In the genomic region with DNA sequence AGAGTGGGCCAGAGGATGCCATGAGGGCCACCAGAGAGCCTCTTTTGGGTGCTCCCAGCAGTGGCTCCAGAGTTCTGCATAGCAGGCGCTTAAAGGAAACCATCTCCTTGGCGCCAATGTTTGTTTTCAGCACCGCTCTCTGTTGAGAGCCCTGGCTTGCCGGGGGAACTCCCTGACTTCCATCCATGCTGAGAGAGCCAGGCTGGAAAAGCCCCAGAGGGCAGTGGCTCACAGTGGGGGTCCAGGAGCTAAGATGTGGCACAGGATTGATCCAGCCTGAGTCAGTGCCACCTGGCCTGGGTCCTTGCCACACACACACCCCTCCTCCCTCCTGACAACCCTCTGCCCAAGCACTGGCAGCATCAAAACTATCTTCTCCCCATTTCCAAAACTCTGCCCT, we compare ENCODE assay signal across 11 cellular contexts. TPM values are rescaled to one million over a fixed set of nuclear protein-coding genes. Genes with fewer than 3 reads are reported as not detected.
A peak's percentile ranks its signal among the peaks of the same experiment; 100 is the strongest.
DNase-seq lines count a peak whose midpoint lies in the region; ATAC-seq and TF ChIP-seq lines count a peak whose summit lies in the region.
"Had no signal": no experiment of that assay in that cellular context is flagged by ENCODE, and none has a peak within 500 bp of the region (broad histone marks: within the 10 kb centered on the region; RNA-seq: fewer than 3 reads in every experiment).

No MANE protein-coding gene starts in this region.

- H3K9me3 ChIP-seq in upper lobe of right lung, result no peaks in the 10 kb centered on the region
- H3K9me3 ChIP-seq: A549 had no signal

- intact Hi-C loops in upper lobe of right lung (cut with DNase I), result no loop called here
- intact Hi-C loops in activated CD4-positive, alpha-beta T cell treated with anti-CD3 and anti-CD28 coated beads for 36 hours (cut with DNase I, micrococcal nuclease), result no loop called here

- H3K4me1 ChIP-seq in upper lobe of right lung, result peaks cover 8% of the 10 kb centered on the region

- H3K27me3 ChIP-seq in upper lobe of right lung, result no peaks in the 10 kb centered on the region

- no peak overlapping the region for H3K27ac ChIP-seq in upper lobe of right lung

- peak; percentile 13 for DNase-seq in NCI-H748 (lab: John Stamatoyannopoulos, UW; ENCODE audit: unreplicated experiment)
- DNase-seq in NCI-H748 treated with DMSO at 0.1 percent for 48 hours (lab: John Stamatoyannopoulos, UW), result no peak
- DNase-seq in T1000 (lab: John Stamatoyannopoulos, UW), result peak; percentile 36
- peak; percentile 27 for DNase-seq in midbrain (lab: John Stamatoyannopoulos, UW)
- no peak for DNase-seq in upper lobe of right lung
- no peak for DNase-seq in stimulated activated CD8-positive, alpha-beta memory T cell treated with anti-CD3 and anti-CD28 coated beads, Interleukin-4, amount 100 ng/mL, for 48 hours
- no peak for DNase-seq in activated CD4-positive, alpha-beta T cell treated with anti-CD3 and anti-CD28 coated beads for 36 hours
- DNase-seq: naive B cell had no signal

- no peak overlapping the region for H3K27ac Mint-ChIP-seq in activated CD4-positive, alpha-beta T cell treated with anti-CD3 and anti-CD28 coated beads for 36 hours
- H3K27ac Mint-ChIP-seq: activated naive CD8-positive, alpha-beta T cell had no signal

- CTCF ChIA-PET in activated CD4-positive, alpha-beta T cell treated with anti-CD3 and anti-CD28 coated beads for 36 hours (lab: Charles Lee), result no interaction called here

- H3K36me3 Mint-ChIP-seq in activated CD4-positive, alpha-beta T cell treated with anti-CD3 and anti-CD28 coated beads for 36 hours (ENCODE audit: low read depth), result no peaks in the 10 kb centered on the region
- H3K36me3 Mint-ChIP-seq: naive B cell had no signal

- H3K4me3 ChIP-seq in upper lobe of right lung, result no peak overlapping the region
- H3K4me3 ChIP-seq: A549 had no signal

- no peak overlapping the region for H3K4me3 Mint-ChIP-seq in activated CD4-positive, alpha-beta T cell treated with anti-CD3 and anti-CD28 coated beads for 36 hours
- H3K4me3 Mint-ChIP-seq: activated naive CD8-positive, alpha-beta T cell; naive B cell had no signal

- no peak for TF ChIP-seq CTCF in upper lobe of right lung (IDR thresholded peaks at IDR 0.05)

- no peaks in the 10 kb centered on the region for H3K27me3 Mint-ChIP-seq in activated CD4-positive, alpha-beta T cell treated with anti-CD3 and anti-CD28 coated beads for 36 hours
- H3K27me3 Mint-ChIP-seq: activated naive CD8-positive, alpha-beta T cell; naive B cell had no signal

- no peaks in the 10 kb centered on the region for H3K4me1 Mint-ChIP-seq in activated CD4-positive, alpha-beta T cell treated with anti-CD3 and anti-CD28 coated beads for 36 hours
- H3K4me1 Mint-ChIP-seq: naive B cell had no signal

- H3K36me3 ChIP-seq in upper lobe of right lung, result peaks cover 49% of the 10 kb centered on the region

- POLR2A ChIA-PET in activated CD4-positive, alpha-beta T cell treated with anti-CD3 and anti-CD28 coated beads for 36 hours (lab: Charles Lee), result no interaction called here

- no peaks in the 10 kb centered on the region for H3K9me3 Mint-ChIP-seq in activated CD4-positive, alpha-beta T cell treated with anti-CD3 and anti-CD28 coated beads for 36 hours (ENCODE audit: low read depth)
- H3K9me3 Mint-ChIP-seq: naive B cell had no signal

- ATAC-seq in upper lobe of right lung, result peak; percentile 5
- no peak for ATAC-seq in HG02763 (IDR thresholded peaks at IDR 0.05; ENCODE audit: unreplicated experiment)
- ATAC-seq in activated CD4-positive, alpha-beta T cell treated with anti-CD3 and anti-CD28 coated beads for 36 hours, result no peak
- ATAC-seq: A549 had no signal

RNA-seq across cellular contexts. Expression of a gene that starts 50.4 kb away (rescaled TPM):
- total RNA-seq in upper lobe of right lung, result 47.2 TPM
- total RNA-seq in activated CD4-positive, alpha-beta T cell treated with anti-CD3 and anti-CD28 coated beads for 36 hours, result 10 to 100 TPM; 22.1 to 27.7 TPM

Comparison
In these comparisons a context has a peak if more than half of its experiments do, and no peak if none do; other contexts are left out.
1. DNase-seq: peak in NCI-H748 (single experiment), T1000 (single experiment) and midbrain (single experiment); none in NCI-H748 treated with DMSO at 0.1 percent for 48 hours (single experiment), upper lobe of right lung (single experiment), stimulated activated CD8-positive, alpha-beta memory T cell treated with anti-CD3 and anti-CD28 coated beads, Interleukin-4, amount 100 ng/mL, for 48 hours (single experiment) and activated CD4-positive, alpha-beta T cell treated with anti-CD3 and anti-CD28 coated beads for 36 hours (single experiment).